19 cellular contexts compared by ENCODE assay signal in genomic region chr16:31711344-31711845, GRCh38.
DNase-seq lines count a peak whose midpoint lies in the region; ATAC-seq and TF ChIP-seq lines count a peak whose summit lies in the region.
"Had no signal": no experiment of that assay in that cellular context is flagged by ENCODE, and none has a peak within 500 bp of the region (broad histone marks: within the 10 kb centered on the region; RNA-seq: fewer than 3 reads in every experiment).

No MANE protein-coding gene starts in this region.

- H3K9me3 Mint-ChIP-seq in natural killer cell, result no peaks in the 10 kb centered on the region

- H3K36me3 ChIP-seq in SK-N-SH (replicated peaks in 1 of 2; ENCODE audit: control insufficient read depth in 1 of 2, insufficient read depth in 2 of 2, low read length in 1 of 2), result peaks cover 4 to 22% of the 10 kb centered on the region in 2 experiments
- peaks cover 22% of the 10 kb centered on the region for H3K36me3 ChIP-seq in OCI-LY3 (replicated peaks; ENCODE audit: low read depth, low read length)
- no peaks in the 10 kb centered on the region for H3K36me3 ChIP-seq in GM23248 (ENCODE audit: low read depth)
- H3K36me3 ChIP-seq: thoracic aorta had no signal

- H3K4me1 ChIP-seq in SK-N-SH (ENCODE audit: control insufficient read depth in 1 of 2, insufficient read depth in 2 of 2, low read depth in 1 of 2, low read length in 1 of 2) (peaks cover 0 to 22% of the 10 kb centered on the region in 2 experiments; a peak in 2 of 4 replicates), OCI-LY3 (ENCODE audit: low read length) (peaks cover 26% of the 10 kb centered on the region), GM23248 (ENCODE audit: insufficient read depth) (peaks cover 15% of the 10 kb centered on the region)

- no peak overlapping the region for H2AFZ ChIP-seq in SK-N-SH (ENCODE audit: low read depth)
- H2AFZ ChIP-seq in OCI-LY3 (ENCODE audit: low read depth, low read length), result no peak overlapping the region
- no peak overlapping the region for H2AFZ ChIP-seq in GM23248

- CTCF ChIA-PET in SK-N-SH (lab: Yijun Ruan, JAX), result interaction anchor here (0.6 to 6.5 kb wide), 4 partner anchors 11 to 526 kb away, joined by 3 to 30 read pairs (median 3); no protein-coding TSS in a partner anchor

- DNase-seq in SK-N-SH (no peak), natural killer cell (no peak), ACHN (no peak), GM23248 (no peak)
- DNase-seq: activated CD8-positive, alpha-beta T cell treated with anti-CD3 and anti-CD28 coated beads, Interleukin-2, amount 10 ng/mL, durations not matched to agents 7 days and 5 days; activated naive CD4-positive, alpha-beta T cell; Kasumi-1; mesendoderm; NCI-H1417 treated with DMSO at 0.1 percent for 48 hours; NCI-H345; nucleus accumbens; stimulated activated CD4-positive, alpha-beta T cell treated with anti-CD3 and anti-CD28 coated beads, Interleukin-4, amount 100 ng/mL, for 1 hour; stimulated activated CD8-positive, alpha-beta memory T cell treated with anti-CD3 and anti-CD28 coated beads, Interleukin-4, amount 100 ng/mL, for 48 hours had no signal

- H3K4me3 ChIP-seq in SK-N-SH (ENCODE audit: low read depth in 2 of 2, low read length in 1 of 2) (no peak overlapping the region), OCI-LY3 (ENCODE audit: low read length) (no peak overlapping the region), GM23248 (no peak overlapping the region)
- H3K4me3 ChIP-seq: thoracic aorta had no signal

- H3K4me1 Mint-ChIP-seq in natural killer cell, result peaks cover 40 to 53% of the 10 kb centered on the region in 2 donors

- no peaks in the 10 kb centered on the region for H3K27me3 ChIP-seq in SK-N-SH (ENCODE audit: insufficient read depth)
- H3K27me3 ChIP-seq in OCI-LY3 (ENCODE audit: low read depth, low read length), result no peaks in the 10 kb centered on the region
- H3K27me3 ChIP-seq in GM23248 (replicated peaks; ENCODE audit: insufficient read depth), result no peaks in the 10 kb centered on the region

- H3K4me2 ChIP-seq in SK-N-SH (no peak overlapping the region), OCI-LY3 (ENCODE audit: low read length) (no peak overlapping the region), GM23248 (ENCODE audit: unreplicated experiment) (no peak overlapping the region)

- TF ChIP-seq EP300 in SK-N-SH (IDR thresholded peaks at IDR 0.05; ENCODE audit: borderline replicate concordance in 1 of 2, low read depth in 1 of 2, low read length in 1 of 2), result no peak

- no peaks in the 10 kb centered on the region for H4K20me1 ChIP-seq in SK-N-SH (ENCODE audit: insufficient read depth)
- peaks cover 24% of the 10 kb centered on the region for H4K20me1 ChIP-seq in OCI-LY3 (ENCODE audit: insufficient read depth, low read length)
- H4K20me1 ChIP-seq in GM23248 (ENCODE audit: insufficient read depth), result no peaks in the 10 kb centered on the region

- peaks cover 29% of the 10 kb centered on the region for H3K79me2 ChIP-seq in SK-N-SH (ENCODE audit: insufficient read depth)
- H3K79me2 ChIP-seq in OCI-LY3 (ENCODE audit: low read length), result peaks cover 24% of the 10 kb centered on the region
- peaks cover 31% of the 10 kb centered on the region for H3K79me2 ChIP-seq in GM23248 (ENCODE audit: insufficient read depth)

- 71% methylated on average over 6 of the region's 7 CpGs for whole genome bisulfite sequencing in SK-N-SH (ENCODE audit: low lambda C conversion rate)
- WGBS in GM23248 (ENCODE audit: low coverage in 1 of 2, low lambda C conversion rate in 2 of 2, missing lambda C conversion rate in 2 of 2), 2 experiments, result 74 to 77% methylated on average over 7 of the region's 7 CpGs

- peak overlapping the region; percentile 38 for H3K4me3 Mint-ChIP-seq in natural killer cell
- H3K4me3 Mint-ChIP-seq: CD14-positive monocyte had no signal

- H3K27ac ChIP-seq in SK-N-SH (ENCODE audit: low read depth in 2 of 2, low read length in 1 of 2) (no peak overlapping the region), OCI-LY3 (ENCODE audit: low read length) (no peak overlapping the region), GM23248 (no peak overlapping the region)
- H3K27ac ChIP-seq: thoracic aorta had no signal

- H3K9ac ChIP-seq in SK-N-SH, result no peak overlapping the region
- no peak overlapping the region for H3K9ac ChIP-seq in OCI-LY3 (ENCODE audit: low read length)
- no peak overlapping the region for H3K9ac ChIP-seq in GM23248

- POLR2A ChIA-PET in SK-N-SH (lab: Yijun Ruan, JAX), result no interaction called here

- peak overlapping the region; percentile 27 to 53 for H3K27ac Mint-ChIP-seq in natural killer cell
- H3K27ac Mint-ChIP-seq: CD14-positive monocyte had no signal

- TF ChIP-seq CTCF in SK-N-SH (IDR thresholded peaks at IDR 0.05) (peak; percentile 29; the same call in 1 of the 2 replicates), GM12873 (IDR thresholded peaks at IDR 0.05; ENCODE audit: insufficient read depth, low read depth, low read length, missing control alignments) (peak; percentile 42), OCI-LY3 (IDR thresholded peaks at IDR 0.05; ENCODE audit: low read depth, low read length) (peak; percentile 15; the same call in 1 of the 2 replicates), natural killer cell (IDR thresholded peaks at IDR 0.05) (no peak)

- no peaks in the 10 kb centered on the region for H3K36me3 Mint-ChIP-seq in natural killer cell

- H3F3A ChIP-seq in SK-N-SH (replicated peaks; ENCODE audit: insufficient read depth), result peaks cover 5% of the 10 kb centered on the region
- peaks cover 7% of the 10 kb centered on the region; the same call in 1 of the 2 replicates for H3F3A ChIP-seq in GM23248 (ENCODE audit: insufficient read depth)

- H3K9me3 ChIP-seq in SK-N-SH, result no peaks in the 10 kb centered on the region
- H3K9me3 ChIP-seq in OCI-LY3 (ENCODE audit: insufficient read depth, low read length), result no peaks in the 10 kb centered on the region
- no peaks in the 10 kb centered on the region for H3K9me3 ChIP-seq in GM23248 (ENCODE audit: low read depth)
- H3K9me3 ChIP-seq: thoracic aorta had no signal

- in situ Hi-C loops in ACHN (cut with HindIII; ENCODE audit: low pct_ligation_motif_present, low pct_unique_long_range_greater_than_20kb, low sequenced_read_pairs), result no loop called here
- in situ Hi-C loops in GM23248 (cut with MboI), result loop anchor here (25.0 kb wide), 2 partner anchors 499 to 749 kb away; partner anchors contain the start of genes PYCARD, PYDC1, SETD1A and TRIM72

- no peak for TF ChIP-seq RAD21 in SK-N-SH (IDR thresholded peaks at IDR 0.05; ENCODE audit: low read length)

- intact Hi-C loops in natural killer cell (cut with micrococcal nuclease), result loop anchor here (5.0 to 10.0 kb wide), 4 partner anchors 156 to 527 kb away; partner anchors contain the start of genes ARMC5 and FUS

- ATAC-seq in SK-N-SH treated with all-trans-retinoic acid at 6 μM for 48 hours (no peak), natural killer cell (no peak), GM19452 (IDR thresholded peaks at IDR 0.05; ENCODE audit: unreplicated experiment) (no peak)
- ATAC-seq: activated CD8-positive, alpha-beta T cell treated with anti-CD3 and anti-CD28 coated beads, Interleukin-2, amount 10 ng/mL, durations not matched to agents 7 days and 5 days had no signal

- H3K27me3 Mint-ChIP-seq in natural killer cell (ENCODE audit: low read depth in 2 of 2), result no peaks in the 10 kb centered on the region

- no peaks in the 10 kb centered on the region for H3K9me2 ChIP-seq in SK-N-SH
- no peaks in the 10 kb centered on the region for H3K9me2 ChIP-seq in GM23248 (ENCODE audit: insufficient read depth)

TF ChIP-seq in SK-N-SH, 30 proteins besides CTCF, POLR2A, EP300 and RAD21 (continues in another document):
- TF ChIP-seq TAF1 (IDR thresholded peaks at IDR 0.05; ENCODE audit: borderline replicate concordance, low read depth, low read length) (no peak), SMC3 (IDR thresholded peaks at IDR 0.05; ENCODE audit: low read depth, low read length) (no peak), ELF1 (IDR thresholded peaks at IDR 0.05) (no peak)

TF ChIP-seq in SK-N-SH treated with all-trans-retinoic acid at 6 μM for 48 hours, 23 proteins besides CTCF, POLR2A, EP300 and RAD21:
- TF ChIP-seq ZC3H10 (CRISPR knock-in tag; IDR thresholded peaks at IDR 0.05), result no peak
